In the genomic region with DNA sequence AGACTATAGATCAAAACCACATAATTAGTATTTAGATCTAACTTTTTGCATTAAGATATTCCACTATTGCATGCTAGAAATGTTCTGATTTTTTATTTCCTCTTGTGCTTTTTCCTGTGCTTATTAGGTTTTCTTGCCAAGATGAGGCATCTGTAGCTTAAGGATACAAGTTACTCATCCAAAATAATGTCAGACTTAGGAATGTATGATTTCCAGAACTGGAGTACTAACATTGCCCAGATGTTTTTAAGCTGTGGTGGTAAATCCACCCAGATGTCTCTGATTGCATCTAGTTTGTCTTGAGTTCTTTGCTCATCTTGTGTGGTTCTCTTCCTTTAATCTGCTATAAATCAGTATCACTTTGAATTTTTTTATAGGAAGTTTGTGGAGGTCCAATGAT, we compare ENCODE assay signal across 17 cellular contexts.
DNase-seq lines count a peak whose midpoint lies in the region; ATAC-seq, FAIRE-seq and TF ChIP-seq lines count a peak whose summit lies in the region.
"Had no signal": no experiment of that assay in that cellular context is flagged by ENCODE, and none has a peak within 500 bp of the region (broad histone marks: within the 10 kb centered on the region; RNA-seq: fewer than 3 reads in every experiment).

No MANE protein-coding gene starts in this region.

- no peak overlapping the region for H3K4me3 ChIP-seq in SK-N-SH (ENCODE audit: low read depth in 2 of 2, low read length in 1 of 2)
- H3K4me3 ChIP-seq in fibroblast of pulmonary artery (replicated peaks; ENCODE audit: low read depth, low read length) = no peak overlapping the region
- H3K4me3 ChIP-seq in pancreas = no peak overlapping the region
- H3K4me3 ChIP-seq: heart left ventricle, transverse colon had no signal

- no peaks in the 10 kb centered on the region for H3K79me2 ChIP-seq in SK-N-SH (ENCODE audit: insufficient read depth)

- FAIRE-seq in pancreas (lab: Jason Lieb, UNC) = peak; percentile 63
- FAIRE-seq: G401.6, HepG2 had no signal

- TF ChIP-seq EP300 in SK-N-SH (IDR thresholded peaks at IDR 0.05; ENCODE audit: borderline replicate concordance in 1 of 2, low read depth in 1 of 2, low read length in 1 of 2) = peak in 1 of 2 experiments; percentile 80; a peak in 2 of 4 replicates

- TF ChIP-seq RAD21 in SK-N-SH (IDR thresholded peaks at IDR 0.05; ENCODE audit: low read length) = no peak

- H3K4me1 ChIP-seq in SK-N-SH (ENCODE audit: control insufficient read depth in 1 of 2, insufficient read depth in 2 of 2, low read depth in 1 of 2, low read length in 1 of 2) (peaks cover 0 to 6% of the 10 kb centered on the region in 2 experiments; a peak in 2 of 4 replicates), pancreas (no peaks in the 10 kb centered on the region)
- H3K4me1 ChIP-seq: transverse colon had no signal

- no peak overlapping the region for H2AFZ ChIP-seq in SK-N-SH (ENCODE audit: low read depth)

- intact Hi-C loops in pancreas (cut with DNase I) = no loop called here

- POLR2A ChIA-PET in SK-N-SH (lab: Yijun Ruan, JAX) = no interaction called here

- CTCF ChIA-PET in SK-N-SH (lab: Yijun Ruan, JAX) = no interaction called here

- no peaks in the 10 kb centered on the region for H3K9me2 ChIP-seq in SK-N-SH

- DNase-seq in GM04503 (ENCODE audit: low read depth) (peak; percentile 79), SK-N-SH (no peak), fibroblast of pulmonary artery (ENCODE audit: low read depth) (peak; percentile 82), pancreas (no peak), NCI-H1436 (lab: John Stamatoyannopoulos, UW) (no peak), ureter (ENCODE audit: low spot score) (no peak), NCI-H524 (lab: John Stamatoyannopoulos, UW) (no peak)
- DNase-seq in stimulated activated CD4-positive, alpha-beta T cell treated with anti-CD3 and anti-CD28 coated beads, Interleukin-2, amount 100 ng/mL, for 24 hours = no peak
- DNase-seq: activated effector memory CD4-positive, alpha-beta T cell treated with anti-CD3 and anti-CD28 coated beads, Interleukin-2, amount 50 U/mL, for 16 hours; effector CD8-positive, alpha-beta T cell; heart left ventricle; naive B cell; NCI-H345; stimulated activated CD4-positive, alpha-beta T cell treated with anti-CD3 and anti-CD28 coated beads, Interleukin-2, amount 100 ng/mL, for 48 hours; transverse colon had no signal

- H3K27ac ChIP-seq in SK-N-SH (ENCODE audit: low read depth in 2 of 2, low read length in 1 of 2) (peak overlapping the region in 1 of 2 experiments; percentile 50; a peak in 2 of 4 replicates), pancreas (no peak overlapping the region)
- H3K27ac ChIP-seq: heart left ventricle, transverse colon had no signal

- peaks cover 12% of the 10 kb centered on the region for H3F3A ChIP-seq in SK-N-SH (replicated peaks; ENCODE audit: insufficient read depth)

- H3K9me3 ChIP-seq in SK-N-SH (no peaks in the 10 kb centered on the region), pancreas (no peaks in the 10 kb centered on the region)
- H3K9me3 ChIP-seq: heart left ventricle, transverse colon had no signal

- no peak overlapping the region for H3K9ac ChIP-seq in SK-N-SH

- no peak for ATAC-seq in pancreas
- ATAC-seq: HepG2 had no signal

- 0 out of 2 replicates have a peak overlapping the region, but pooled peaks have one; percentile 31 for H3K4me2 ChIP-seq in SK-N-SH

- H3K36me3 ChIP-seq in SK-N-SH (replicated peaks in 1 of 2; ENCODE audit: control insufficient read depth in 1 of 2, insufficient read depth in 2 of 2, low read length in 1 of 2) (no peaks in the 10 kb centered on the region), pancreas (no peaks in the 10 kb centered on the region)
- H3K36me3 ChIP-seq: heart left ventricle, transverse colon had no signal

- TF ChIP-seq CTCF in SK-N-SH (IDR thresholded peaks at IDR 0.05) (no peak), fibroblast of pulmonary artery (IDR thresholded peaks at IDR 0.05; ENCODE audit: low read length, missing control alignments) (no peak), pancreas (IDR thresholded peaks at IDR 0.05) (no peak)

- H3K27me3 ChIP-seq in SK-N-SH (ENCODE audit: insufficient read depth) = no peaks in the 10 kb centered on the region
- H3K27me3 ChIP-seq in pancreas = no peaks in the 10 kb centered on the region
- H3K27me3 ChIP-seq: heart left ventricle, transverse colon had no signal

- no peaks in the 10 kb centered on the region for H4K20me1 ChIP-seq in SK-N-SH (ENCODE audit: insufficient read depth)

TF ChIP-seq in SK-N-SH, 30 proteins besides CTCF, POLR2A, EP300 and RAD21:
- TF ChIP-seq ELF1 (IDR thresholded peaks at IDR 0.05) (no peak), CHD2 (IDR thresholded peaks at IDR 0.05; ENCODE audit: low read length, partially characterized antibody) (no peak), EZH2phosphoT487 (IDR thresholded peaks at IDR 0.05; ENCODE audit: borderline replicate concordance, low read depth) (no peak), GABPA (IDR thresholded peaks at IDR 0.05; ENCODE audit: low read depth) (no peak), TCF12 (IDR thresholded peaks at IDR 0.05) (peak; percentile 98), FOSL2 (IDR thresholded peaks at IDR 0.05; ENCODE audit: borderline replicate concordance, low read depth) (peak; percentile 63; the same call in 1 of the 2 replicates), RXRA (IDR thresholded peaks at IDR 0.05; ENCODE audit: borderline replicate concordance, low read depth) (peak; percentile 30; the same call in 1 of the 2 replicates), FOXJ3 (CRISPR knock-in tag; IDR thresholded peaks at IDR 0.05) (no peak), JUND (IDR thresholded peaks at IDR 0.05) (peak; percentile 76), NFIC (IDR thresholded peaks at IDR 0.05; ENCODE audit: borderline replicate concordance) (peak; percentile 84), NRF1 (IDR thresholded peaks at IDR 0.05; ENCODE audit: low read depth, low read length) (no peak), RFX5 (IDR thresholded peaks at IDR 0.05; ENCODE audit: low read length) (no peak), TEAD4 (IDR thresholded peaks at IDR 0.05; ENCODE audit: borderline replicate concordance, insufficient read depth) (peak; percentile 79), FOXM1 (IDR thresholded peaks at IDR 0.05; ENCODE audit: low read depth) (peak; percentile 59; the same call in 1 of the 2 replicates), GATA2 (CRISPR knock-in tag; IDR thresholded peaks at IDR 0.05) (no peak), POLR2AphosphoS5 (IDR thresholded peaks at IDR 0.05; ENCODE audit: low read depth, low read length) (peak; percentile 81), SMC3 (IDR thresholded peaks at IDR 0.05; ENCODE audit: low read depth, low read length) (no peak), SIN3A (IDR thresholded peaks at IDR 0.05; ENCODE audit: borderline replicate concordance, low read depth, low read length) (no peak)
- TF ChIP-seq, protein P1, sequence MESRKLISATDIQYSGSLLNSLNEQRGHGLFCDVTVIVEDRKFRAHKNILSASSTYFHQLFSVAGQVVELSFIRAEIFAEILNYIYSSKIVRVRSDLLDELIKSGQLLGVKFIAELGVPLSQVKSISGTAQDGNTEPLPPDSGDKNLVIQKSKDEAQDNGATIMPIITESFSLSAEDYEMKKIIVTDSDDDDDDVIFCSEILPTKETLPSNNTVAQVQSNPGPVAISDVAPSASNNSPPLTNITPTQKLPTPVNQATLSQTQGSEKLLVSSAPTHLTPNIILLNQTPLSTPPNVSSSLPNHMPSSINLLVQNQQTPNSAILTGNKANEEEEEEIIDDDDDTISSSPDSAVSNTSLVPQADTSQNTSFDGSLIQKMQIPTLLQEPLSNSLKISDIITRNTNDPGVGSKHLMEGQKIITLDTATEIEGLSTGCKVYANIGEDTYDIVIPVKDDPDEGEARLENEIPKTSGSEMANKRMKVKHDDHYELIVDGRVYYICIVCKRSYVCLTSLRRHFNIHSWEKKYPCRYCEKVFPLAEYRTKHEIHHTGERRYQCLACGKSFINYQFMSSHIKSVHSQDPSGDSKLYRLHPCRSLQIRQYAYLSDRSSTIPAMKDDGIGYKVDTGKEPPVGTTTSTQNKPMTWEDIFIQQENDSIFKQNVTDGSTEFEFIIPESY (IDR thresholded peaks at IDR 0.05; ENCODE audit: borderline replicate concordance, low read depth) = 0 out of 2 replicates have a peak, but pooled peaks have one; percentile 25
- TF ChIP-seq, protein P2, sequence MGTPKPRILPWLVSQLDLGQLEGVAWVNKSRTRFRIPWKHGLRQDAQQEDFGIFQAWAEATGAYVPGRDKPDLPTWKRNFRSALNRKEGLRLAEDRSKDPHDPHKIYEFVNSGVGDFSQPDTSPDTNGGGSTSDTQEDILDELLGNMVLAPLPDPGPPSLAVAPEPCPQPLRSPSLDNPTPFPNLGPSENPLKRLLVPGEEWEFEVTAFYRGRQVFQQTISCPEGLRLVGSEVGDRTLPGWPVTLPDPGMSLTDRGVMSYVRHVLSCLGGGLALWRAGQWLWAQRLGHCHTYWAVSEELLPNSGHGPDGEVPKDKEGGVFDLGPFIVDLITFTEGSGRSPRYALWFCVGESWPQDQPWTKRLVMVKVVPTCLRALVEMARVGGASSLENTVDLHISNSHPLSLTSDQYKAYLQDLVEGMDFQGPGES (IDR thresholded peaks at IDR 0.05; ENCODE audit: low read depth, low read length) = no peak
- TF ChIP-seq, protein P3, sequence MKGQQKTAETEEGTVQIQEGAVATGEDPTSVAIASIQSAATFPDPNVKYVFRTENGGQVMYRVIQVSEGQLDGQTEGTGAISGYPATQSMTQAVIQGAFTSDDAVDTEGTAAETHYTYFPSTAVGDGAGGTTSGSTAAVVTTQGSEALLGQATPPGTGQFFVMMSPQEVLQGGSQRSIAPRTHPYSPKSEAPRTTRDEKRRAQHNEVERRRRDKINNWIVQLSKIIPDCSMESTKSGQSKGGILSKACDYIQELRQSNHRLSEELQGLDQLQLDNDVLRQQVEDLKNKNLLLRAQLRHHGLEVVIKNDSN (IDR thresholded peaks at IDR 0.05; ENCODE audit: borderline replicate concordance, low read depth) = no peak
- TF ChIP-seq, protein P4, sequence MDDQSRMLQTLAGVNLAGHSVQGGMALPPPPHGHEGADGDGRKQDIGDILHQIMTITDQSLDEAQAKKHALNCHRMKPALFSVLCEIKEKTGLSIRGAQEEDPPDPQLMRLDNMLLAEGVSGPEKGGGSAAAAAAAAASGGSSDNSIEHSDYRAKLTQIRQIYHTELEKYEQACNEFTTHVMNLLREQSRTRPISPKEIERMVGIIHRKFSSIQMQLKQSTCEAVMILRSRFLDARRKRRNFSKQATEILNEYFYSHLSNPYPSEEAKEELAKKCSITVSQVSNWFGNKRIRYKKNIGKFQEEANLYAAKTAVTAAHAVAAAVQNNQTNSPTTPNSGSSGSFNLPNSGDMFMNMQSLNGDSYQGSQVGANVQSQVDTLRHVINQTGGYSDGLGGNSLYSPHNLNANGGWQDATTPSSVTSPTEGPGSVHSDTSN (IDR thresholded peaks at IDR 0.05) = peak; percentile 88
- TF ChIP-seq, protein P5, sequence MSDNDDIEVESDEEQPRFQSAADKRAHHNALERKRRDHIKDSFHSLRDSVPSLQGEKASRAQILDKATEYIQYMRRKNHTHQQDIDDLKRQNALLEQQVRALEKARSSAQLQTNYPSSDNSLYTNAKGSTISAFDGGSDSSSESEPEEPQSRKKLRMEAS (IDR thresholded peaks at IDR 0.05; ENCODE audit: low read depth) = no peak

Comparison
In these comparisons a context has a peak if more than half of its experiments do, and no peak if none do; other contexts are left out.
1. DNase-seq: peak in GM04503 (single experiment) and fibroblast of pulmonary artery (single experiment); none in SK-N-SH (single experiment), pancreas (0 of 6), stimulated activated CD4-positive, alpha-beta T cell treated with anti-CD3 and anti-CD28 coated beads, Interleukin-2, amount 100 ng/mL, for 24 hours (0 of 2), NCI-H1436 (single experiment), ureter (single experiment) and NCI-H524 (0 of 2).